In the genomic region with DNA sequence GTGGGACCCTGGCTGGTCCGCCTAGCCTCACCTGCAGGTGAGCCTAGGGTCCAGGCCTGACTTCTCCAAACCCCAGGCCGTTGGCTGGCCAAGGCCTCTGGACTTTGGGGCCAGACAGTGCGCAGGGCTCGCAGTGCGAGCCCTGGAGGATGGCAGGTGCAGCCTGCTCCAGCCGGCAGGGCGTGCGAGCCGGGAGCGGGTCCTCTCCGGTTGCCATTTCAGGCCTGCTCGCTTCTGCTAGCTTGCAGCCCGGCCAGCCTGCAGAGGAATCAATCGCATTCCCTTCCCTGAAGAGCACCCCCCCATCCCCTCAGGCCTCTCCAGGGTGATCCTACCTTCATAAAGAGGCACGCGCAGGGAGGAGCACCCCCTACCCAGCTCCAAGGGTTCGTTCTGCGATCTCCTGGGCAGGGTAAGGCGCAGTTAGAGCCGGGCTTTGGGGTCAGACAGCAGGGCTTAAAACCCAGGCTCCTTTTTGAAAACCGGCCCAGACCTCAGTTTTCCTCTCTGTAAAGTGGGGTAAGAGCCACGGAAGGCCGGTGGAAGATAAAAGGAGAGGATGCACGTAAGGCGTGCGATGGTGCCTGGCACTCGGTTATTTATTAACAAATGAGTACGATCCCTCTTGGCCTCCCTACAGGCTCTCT, we compare ENCODE assay signal across 38 cellular contexts. TPM values are rescaled to one million over a fixed set of nuclear protein-coding genes. Genes with fewer than 3 reads are reported as not detected.
A peak's percentile ranks its signal among the peaks of the same experiment; 100 is the strongest.
DNase-seq lines count a peak whose midpoint lies in the region; ATAC-seq, FAIRE-seq and TF ChIP-seq lines count a peak whose summit lies in the region.
"Had no signal": no experiment of that assay in that cellular context is flagged by ENCODE, and none has a peak within 500 bp of the region (broad histone marks: within the 10 kb centered on the region; RNA-seq: fewer than 3 reads in every experiment).

No MANE protein-coding gene starts in this region.

- H3K9ac ChIP-seq in endodermal cell (ENCODE audit: extremely low read depth, low read length, poor library complexity, severe bottlenecking), result no peak overlapping the region
- H3K9ac ChIP-seq in mesendoderm (ENCODE audit: low read length), result no peak overlapping the region
- H3K9ac ChIP-seq: KMS-11 had no signal

- DNase-seq in A549 (ENCODE audit: low read depth in 1 of 2, low spot score in 1 of 2), result no peak
- peak; percentile 68 for DNase-seq in GM23338 (ENCODE audit: low spot score)
- peak; percentile 68 for DNase-seq in endodermal cell
- DNase-seq in mesendoderm, result peak; percentile 47
- DNase-seq in stimulated activated effector memory CD8-positive, alpha-beta T cell treated with anti-CD3 and anti-CD28 coated beads, Interleukin-12 subunit alpha, Interleukin-12 subunit beta, amount 100 ng/mL, for 72 hours (ENCODE audit: low spot score in 2 of 2), result no peak
- no peak for DNase-seq in NCI-H1694 (lab: John Stamatoyannopoulos, UW)
- no peak for DNase-seq in effector CD8-positive, alpha-beta T cell (lab: John Stamatoyannopoulos, UW)
- DNase-seq: activated CD4-positive, alpha-beta T cell treated with anti-CD3 and anti-CD28 coated beads, Interleukin-2, amount 10 ng/mL, durations not matched to agents 24 days and 14 days; activated CD8-positive, alpha-beta memory T cell treated with anti-CD3 and anti-CD28 coated beads for 24 hours; activated effector memory CD4-positive, alpha-beta T cell treated with Interleukin-2 at 50 U/mL for 16 hours; activated naive CD8-positive, alpha-beta T cell treated with anti-CD3 and anti-CD28 coated beads for 36 hours; anterior cingulate cortex; CD4-positive, alpha-beta T cell; HFFc6; hypothalamus; MM.1S; NCI-H1417; NCI-H2029 treated with DMSO at 0.1 percent for 48 hours; NCI-H2227 treated with DMSO at 0.1 percent for 48 hours; sigmoid colon; stimulated activated CD4-positive, alpha-beta T cell treated with anti-CD3 and anti-CD28 coated beads, Interleukin-12 subunit alpha, Interleukin-12 subunit beta, amount 100 ng/mL, for 4 hours; stimulated activated CD4-positive, alpha-beta T cell treated with anti-CD3 and anti-CD28 coated beads, Interleukin-2, amount 100 ng/mL, for 48 hours; tibial artery had no signal

- H2AFZ ChIP-seq in GM23338, result no peak overlapping the region
- H2AFZ ChIP-seq: PC-9 had no signal

- CTCF ChIA-PET in A549 (lab: Yijun Ruan, JAX), result interaction anchor here (0.9 to 1.0 kb wide), 2 partner anchors 14 to 81 kb away, joined by 3 read pairs; no protein-coding TSS in a partner anchor

- no peak overlapping the region for H3K27ac ChIP-seq in A549
- H3K27ac ChIP-seq in GM23338 (ENCODE audit: low read depth), result no peak overlapping the region
- H3K27ac ChIP-seq in endodermal cell (ENCODE audit: low read depth, low read length), result no peak overlapping the region
- H3K27ac ChIP-seq in mesendoderm (ENCODE audit: low read depth, low read length), result no peak overlapping the region
- H3K27ac ChIP-seq: breast epithelium, epithelial cell of prostate, KMS-11, PC-9, sigmoid colon, tibial artery, vagina had no signal

- H3K4me1 ChIP-seq in A549 (peaks cover 16% of the 10 kb centered on the region; the same call in 1 of the 3 replicates), GM23338 (ENCODE audit: insufficient read depth) (peaks cover 63% of the 10 kb centered on the region), endodermal cell (ENCODE audit: control insufficient read depth, insufficient read depth, low read length) (peaks cover 11% of the 10 kb centered on the region), mesendoderm (ENCODE audit: control insufficient read depth, low read depth, low read length) (peaks cover 13% of the 10 kb centered on the region)
- H3K4me1 ChIP-seq: breast epithelium had no signal

- no peak overlapping the region for H4K5ac ChIP-seq in mesendoderm (ENCODE audit: low read length)

- no peaks in the 10 kb centered on the region for H3K36me3 ChIP-seq in GM23338 (ENCODE audit: insufficient read depth)
- H3K36me3 ChIP-seq in endodermal cell (ENCODE audit: control insufficient read depth, insufficient read depth, low read length), result peaks cover 4% of the 10 kb centered on the region
- no peaks in the 10 kb centered on the region for H3K36me3 ChIP-seq in mesendoderm (ENCODE audit: control insufficient read depth, insufficient read depth, low read length)
- H3K36me3 ChIP-seq: breast epithelium, vagina had no signal

- peaks cover 14% of the 10 kb centered on the region for H4K20me1 ChIP-seq in GM23338 (replicated peaks; ENCODE audit: insufficient read depth)

- TF ChIP-seq CTCF in A549 (IDR thresholded peaks at IDR 0.05), result no peak
- no peak for TF ChIP-seq CTCF in GM23338 (conservative IDR thresholded peaks at IDR 0.05; ENCODE audit: low read depth in 2 of 2)
- no peak for TF ChIP-seq CTCF in endodermal cell (conservative IDR thresholded peaks at IDR 0.05)

- H3K79me2 ChIP-seq in GM23338 (replicated peaks; ENCODE audit: insufficient read depth) (no peaks in the 10 kb centered on the region), mesendoderm (ENCODE audit: control insufficient read depth, insufficient read depth, low read length) (no peaks in the 10 kb centered on the region)

- H3K27me3 Mint-ChIP-seq in GM23338 (ENCODE audit: insufficient read depth, low read depth, poor library complexity) (peaks cover 89% of the 10 kb centered on the region), endodermal cell (ENCODE audit: insufficient read depth) (peaks cover 91% of the 10 kb centered on the region)

- H3K36me3 Mint-ChIP-seq in GM23338 (ENCODE audit: low read depth) (peaks cover 6% of the 10 kb centered on the region), endodermal cell (ENCODE audit: low read depth) (peaks cover 5% of the 10 kb centered on the region)
- peaks cover 5% of the 10 kb centered on the region for H3K36me3 Mint-ChIP-seq in stimulated activated effector memory CD8-positive, alpha-beta T cell treated with anti-CD3 and anti-CD28 coated beads, Interleukin-12 subunit alpha, Interleukin-12 subunit beta, amount 100 ng/mL, for 72 hours

- no peaks in the 10 kb centered on the region for H3K9me3 ChIP-seq in A549
- H3K9me3 ChIP-seq in endodermal cell (ENCODE audit: control insufficient read depth, low read length), result no peaks in the 10 kb centered on the region
- H3K9me3 ChIP-seq: breast epithelium, sigmoid colon, tibial artery, vagina had no signal

- no peaks in the 10 kb centered on the region for H3K9me2 ChIP-seq in GM23338 (ENCODE audit: insufficient read depth)

- H3K4ac ChIP-seq in mesendoderm (ENCODE audit: low read depth, low read length), result no peak overlapping the region

- no peak for TF ChIP-seq EP300 in A549 (IDR thresholded peaks at IDR 0.05)

- no peak for FAIRE-seq in A549 (lab: Jason Lieb, UNC)
- FAIRE-seq: D721Med, GM18507, keratinocyte had no signal

- no peak overlapping the region for H3K4me3 ChIP-seq in A549
- peak overlapping the region; percentile 58; the same call in 1 of the 2 replicates for H3K4me3 ChIP-seq in GM23338
- no peak overlapping the region for H3K4me3 ChIP-seq in endodermal cell (ENCODE audit: low read length)
- no peak overlapping the region for H3K4me3 ChIP-seq in mesendoderm (ENCODE audit: low read length)
- H3K4me3 ChIP-seq: PC-9, sigmoid colon, tibial artery, vagina had no signal

- POLR2A ChIA-PET in A549 (lab: Yijun Ruan, JAX), result no interaction called here

- WGBS in A549 (ENCODE audit: missing lambda C conversion rate), result 80% methylated on average over 28 of the region's 28 CpGs
- 11 to 14% methylated on average over 15 to 28 of the region's 28 CpGs for WGBS in endodermal cell (ENCODE audit: insufficient coverage in 1 of 2, insufficient read length in 1 of 2), 2 experiments
- no CpG with 5 or more reads among the region's 28 CpGs for WGBS in mesendoderm (ENCODE audit: extremely low coverage, insufficient coverage, low lambda C conversion rate)

- peak overlapping the region; percentile 53 for H3K4me3 Mint-ChIP-seq in GM23338
- H3K4me3 Mint-ChIP-seq in endodermal cell, result no peak overlapping the region
- no peak overlapping the region for H3K4me3 Mint-ChIP-seq in stimulated activated effector memory CD8-positive, alpha-beta T cell treated with anti-CD3 and anti-CD28 coated beads, Interleukin-12 subunit alpha, Interleukin-12 subunit beta, amount 100 ng/mL, for 72 hours
- H3K4me3 Mint-ChIP-seq: activated CD4-positive, alpha-beta T cell treated with anti-CD3 and anti-CD28 coated beads, Interleukin-2, amount 10 ng/mL, durations not matched to agents 24 days and 14 days; activated naive CD8-positive, alpha-beta T cell treated with anti-CD3 and anti-CD28 coated beads for 36 hours; CD4-positive, alpha-beta T cell; HFFc6 had no signal

- no peaks in the 10 kb centered on the region for H3K9me3 Mint-ChIP-seq in GM23338
- no peaks in the 10 kb centered on the region for H3K9me3 Mint-ChIP-seq in endodermal cell
- H3K9me3 Mint-ChIP-seq in stimulated activated effector memory CD8-positive, alpha-beta T cell treated with anti-CD3 and anti-CD28 coated beads, Interleukin-12 subunit alpha, Interleukin-12 subunit beta, amount 100 ng/mL, for 72 hours, result no peaks in the 10 kb centered on the region
- H3K9me3 Mint-ChIP-seq: activated CD4-positive, alpha-beta T cell treated with anti-CD3 and anti-CD28 coated beads, Interleukin-2, amount 10 ng/mL, durations not matched to agents 24 days and 14 days; activated naive CD8-positive, alpha-beta T cell treated with anti-CD3 and anti-CD28 coated beads for 36 hours; CD4-positive, alpha-beta T cell; HFFc6; neural crest cell had no signal

- H3K23ac ChIP-seq in mesendoderm (ENCODE audit: low read length), result no peak overlapping the region

- no peaks in the 10 kb centered on the region for H3K79me1 ChIP-seq in mesendoderm (ENCODE audit: low read length)

- H2BK120ac ChIP-seq in mesendoderm (ENCODE audit: low read depth, low read length), result no peak overlapping the region

- H3K4me2 ChIP-seq in A549 (no peak overlapping the region), GM23338 (peak overlapping the region; percentile 80; the same call in 1 of the 2 replicates), mesendoderm (ENCODE audit: low read length) (no peak overlapping the region)
- H3K4me2 ChIP-seq: KMS-11, PC-9 had no signal

- H4K8ac ChIP-seq in mesendoderm (ENCODE audit: low read depth, low read length), result no peak overlapping the region

- H3K27ac Mint-ChIP-seq in GM23338, result no peak overlapping the region
- H3K27ac Mint-ChIP-seq in endodermal cell, result no peak overlapping the region
- no peak overlapping the region for H3K27ac Mint-ChIP-seq in stimulated activated effector memory CD8-positive, alpha-beta T cell treated with anti-CD3 and anti-CD28 coated beads, Interleukin-12 subunit alpha, Interleukin-12 subunit beta, amount 100 ng/mL, for 72 hours
- H3K27ac Mint-ChIP-seq: activated CD4-positive, alpha-beta T cell treated with anti-CD3 and anti-CD28 coated beads, Interleukin-2, amount 10 ng/mL, durations not matched to agents 24 days and 14 days; activated naive CD8-positive, alpha-beta T cell treated with anti-CD3 and anti-CD28 coated beads for 36 hours; CD4-positive, alpha-beta T cell; HFFc6 had no signal

- no peak overlapping the region for H2BK15ac ChIP-seq in mesendoderm (replicated peaks; ENCODE audit: low read depth)

- H3K27me3 ChIP-seq in GM23338 (ENCODE audit: insufficient read depth) (peaks cover 100% of the 10 kb centered on the region), endodermal cell (ENCODE audit: control insufficient read depth, insufficient read depth, low read length, poor library complexity, severe bottlenecking) (peaks cover 92% of the 10 kb centered on the region), mesendoderm (ENCODE audit: insufficient read depth, low read length, poor library complexity) (peaks cover 82% of the 10 kb centered on the region)

- no peak overlapping the region for H3K56ac ChIP-seq in mesendoderm (ENCODE audit: low read length)

- no peak overlapping the region for H2AK5ac ChIP-seq in mesendoderm (ENCODE audit: low read length)

- no peak overlapping the region for H2BK5ac ChIP-seq in mesendoderm (ENCODE audit: low read length)

- TF ChIP-seq POLR2A in A549 (IDR thresholded peaks at IDR 0.05; ENCODE audit: low read length), result no peak

- H3K18ac ChIP-seq in mesendoderm (ENCODE audit: low read length), result no peak overlapping the region

- H3F3A ChIP-seq in GM23338 (replicated peaks; ENCODE audit: low read depth), result 0 out of 2 replicates have a peak, but pooled peaks cover 19% of the 10 kb centered on the region

- peak in 1 of 2 experiments; percentile 9; a peak in 3 of 6 replicates for ATAC-seq in A549
- peak; percentile 8 for ATAC-seq in GM23338
- no peak for ATAC-seq in stimulated activated effector memory CD8-positive, alpha-beta T cell treated with anti-CD3 and anti-CD28 coated beads, Interleukin-12 subunit alpha, Interleukin-12 subunit beta, amount 100 ng/mL, for 72 hours
- ATAC-seq in HG03571 (IDR thresholded peaks at IDR 0.05; ENCODE audit: unreplicated experiment), result no peak
- ATAC-seq: Right ventricle myocardium inferior had no signal

- no peak for TF ChIP-seq RAD21 in A549 (conservative IDR thresholded peaks at IDR 0.05 in 1 of 2, IDR thresholded peaks at IDR 0.05 in 1 of 2)

- peaks cover 59% of the 10 kb centered on the region for H3K4me1 Mint-ChIP-seq in GM23338
- H3K4me1 Mint-ChIP-seq in endodermal cell, result peaks cover 39% of the 10 kb centered on the region
- peaks cover 6% of the 10 kb centered on the region for H3K4me1 Mint-ChIP-seq in stimulated activated effector memory CD8-positive, alpha-beta T cell treated with anti-CD3 and anti-CD28 coated beads, Interleukin-12 subunit alpha, Interleukin-12 subunit beta, amount 100 ng/mL, for 72 hours

RNA-seq across cellular contexts. Expression of a gene that starts 6.2 kb away (rescaled TPM):
- polyA plus RNA-seq in A549 (2011; rRNA removed), result not detected in 2 replicates
- polyA plus RNA-seq in A549 (2012; cell fraction: cytosol; rRNA removed), result not detected in 2 replicates
- polyA plus RNA-seq in A549 (2012; cell fraction: nucleus; rRNA removed), result not detected in 2 replicates
- not detected in 3 replicates for polyA plus RNA-seq in A549 (2017; fragmentation: RNase III; extraction: RNeasy Plus Mini Kit Qiagen cat#74134 plus additional on column Dnase treatment)
- not detected in 2 replicates for polyA minus RNA-seq in A549 (2011; rRNA and poly(A)+ RNA removed)
- total RNA-seq in GM23338 (2014; rRNA removed; shearing (Covaris generic)), result not detected in 2 replicates
- not detected in 2 replicates for polyA plus RNA-seq in GM23338 (2016; fragmentation: Nextera tagmentation; extraction: Ambion mirVana)
- not detected for total RNA-seq in endodermal cell
- 5.0 TPM for polyA plus RNA-seq in endodermal cell (2013, experiment 1 of 2)
- polyA plus RNA-seq in endodermal cell (2013, experiment 2 of 2), result 4.5 TPM
- polyA plus RNA-seq in mesendoderm (2013, experiment 1 of 2), result not detected
- polyA plus RNA-seq in mesendoderm (2013, experiment 2 of 2), result not detected
- total RNA-seq: A673; activated CD4-positive, alpha-beta T cell treated with anti-CD3 and anti-CD28 coated beads, Interleukin-2, amount 10 ng/mL, durations not matched to agents 24 days and 14 days; activated naive CD8-positive, alpha-beta T cell treated with anti-CD3 and anti-CD28 coated beads for 36 hours; breast epithelium; CD4-positive, alpha-beta T cell; HFFc6; HT1080; lower leg skin; mucosa of gallbladder; neural crest cell; PC-9; Right ventricle myocardium inferior; sigmoid colon; vagina had no signal
- polyA plus RNA-seq: keratinocyte, sigmoid colon had no signal

Comparison
In these comparisons a context has a peak if more than half of its experiments do, and no peak if none do; other contexts are left out.
1. DNase-seq: peak in GM23338 (single experiment), endodermal cell (single experiment) and mesendoderm (single experiment); none in A549 (0 of 2), stimulated activated effector memory CD8-positive, alpha-beta T cell treated with anti-CD3 and anti-CD28 coated beads, Interleukin-12 subunit alpha, Interleukin-12 subunit beta, amount 100 ng/mL, for 72 hours (0 of 2), NCI-H1694 (single experiment) and effector CD8-positive, alpha-beta T cell (single experiment).